Comparison of ENCODE assay signal across 1 cellular context in the genomic region with DNA sequence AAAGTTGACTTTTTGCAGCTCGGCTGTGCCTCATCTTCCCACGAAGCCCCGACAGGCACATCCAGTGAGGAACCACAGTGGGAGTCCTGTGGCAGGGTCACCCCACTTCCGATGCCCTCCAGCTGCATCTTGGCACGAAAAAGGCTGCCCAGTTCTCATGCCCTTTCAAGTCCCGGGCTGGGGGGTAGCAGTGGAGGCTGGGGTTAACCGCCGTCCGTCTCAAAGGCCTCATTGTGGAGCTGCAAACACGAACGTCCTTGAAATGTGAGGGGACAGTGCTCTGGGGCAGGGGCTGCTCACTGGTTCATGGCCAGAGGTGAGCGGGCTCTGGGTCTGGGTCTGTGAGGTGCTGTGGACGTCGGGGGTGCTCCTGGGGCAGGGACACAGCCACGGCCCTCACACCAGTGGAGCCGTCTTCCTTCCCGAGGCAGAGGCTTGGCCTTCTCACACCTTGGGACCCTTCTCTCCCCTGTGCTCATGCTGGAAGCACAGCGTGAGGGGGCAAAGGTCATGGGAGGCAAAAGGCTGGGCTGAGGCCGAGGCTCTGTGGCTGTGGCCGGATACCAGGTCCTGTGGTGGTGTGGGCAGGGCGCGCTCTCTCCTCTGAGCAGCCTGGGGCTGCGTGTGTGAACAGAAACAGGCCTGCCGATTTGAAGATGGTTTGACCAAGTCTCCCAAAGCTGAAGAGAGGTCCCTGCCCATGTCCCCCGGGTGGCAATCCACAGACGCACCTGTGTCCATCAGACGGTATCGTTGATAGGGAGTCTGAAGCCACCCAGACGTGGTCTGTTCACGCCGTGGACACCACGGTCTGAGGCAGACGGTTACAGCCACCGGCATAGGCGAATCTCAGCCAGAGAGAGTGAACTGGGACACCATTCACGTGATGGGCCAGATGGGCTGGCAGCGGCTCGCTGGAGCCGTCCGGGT.
A peak's percentile ranks its signal among the peaks of the same experiment; 100 is the strongest.
TF ChIP-seq lines count a peak whose summit lies in the region.

No MANE protein-coding gene starts in this region.

TF ChIP-seq in HepG2, 621 proteins besides CTCF, POLR2A, EP300 and RAD21 (continued from another document and continues in another):
- TF ChIP-seq, protein P1, sequence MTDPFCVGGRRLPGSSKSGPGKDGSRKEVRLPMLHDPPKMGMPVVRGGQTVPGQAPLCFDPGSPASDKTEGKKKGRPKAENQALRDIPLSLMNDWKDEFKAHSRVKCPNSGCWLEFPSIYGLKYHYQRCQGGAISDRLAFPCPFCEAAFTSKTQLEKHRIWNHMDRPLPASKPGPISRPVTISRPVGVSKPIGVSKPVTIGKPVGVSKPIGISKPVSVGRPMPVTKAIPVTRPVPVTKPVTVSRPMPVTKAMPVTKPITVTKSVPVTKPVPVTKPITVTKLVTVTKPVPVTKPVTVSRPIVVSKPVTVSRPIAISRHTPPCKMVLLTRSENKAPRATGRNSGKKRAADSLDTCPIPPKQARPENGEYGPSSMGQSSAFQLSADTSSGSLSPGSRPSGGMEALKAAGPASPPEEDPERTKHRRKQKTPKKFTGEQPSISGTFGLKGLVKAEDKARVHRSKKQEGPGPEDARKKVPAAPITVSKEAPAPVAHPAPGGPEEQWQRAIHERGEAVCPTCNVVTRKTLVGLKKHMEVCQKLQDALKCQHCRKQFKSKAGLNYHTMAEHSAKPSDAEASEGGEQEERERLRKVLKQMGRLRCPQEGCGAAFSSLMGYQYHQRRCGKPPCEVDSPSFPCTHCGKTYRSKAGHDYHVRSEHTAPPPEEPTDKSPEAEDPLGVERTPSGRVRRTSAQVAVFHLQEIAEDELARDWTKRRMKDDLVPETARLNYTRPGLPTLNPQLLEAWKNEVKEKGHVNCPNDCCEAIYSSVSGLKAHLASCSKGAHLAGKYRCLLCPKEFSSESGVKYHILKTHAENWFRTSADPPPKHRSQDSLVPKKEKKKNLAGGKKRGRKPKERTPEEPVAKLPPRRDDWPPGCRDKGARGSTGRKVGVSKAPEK (CRISPR knock-in tag; IDR thresholded peaks at IDR 0.05; ENCODE audit: borderline replicate concordance) = no peak
- TF ChIP-seq NAIF1 (CRISPR knock-in tag; IDR thresholded peaks at IDR 0.05; ENCODE audit: borderline replicate concordance) (no peak), PAF1 (CRISPR knock-in tag; IDR thresholded peaks at IDR 0.05) (peak; percentile 69; the same call in 1 of the 2 replicates), ZNF747 (CRISPR knock-in tag; IDR thresholded peaks at IDR 0.05; ENCODE audit: borderline replicate concordance) (peak; percentile 86; the same call in 1 of the 2 replicates), RFX3 (CRISPR knock-in tag; IDR thresholded peaks at IDR 0.05) (no peak), ZBTB3 (CRISPR knock-in tag; IDR thresholded peaks at IDR 0.05; ENCODE audit: borderline replicate concordance, low read depth) (peak; percentile 82; the same call in 1 of the 2 replicates), STAG1 (CRISPR knock-in tag; IDR thresholded peaks at IDR 0.05) (0 out of 2 replicates have a peak, but pooled peaks have one; percentile 26), SRY (CRISPR knock-in tag; IDR thresholded peaks at IDR 0.05) (peak; percentile 69), ZSCAN31 (CRISPR knock-in tag; IDR thresholded peaks at IDR 0.05; ENCODE audit: low read depth) (peak; percentile 79), ZNF253 (CRISPR knock-in tag; IDR thresholded peaks at IDR 0.05; ENCODE audit: borderline replicate concordance) (peak; percentile 95; the same call in 1 of the 2 replicates), ZNF350 (CRISPR knock-in tag; IDR thresholded peaks at IDR 0.05; ENCODE audit: borderline replicate concordance, low read depth) (peak; percentile 86), ATM (IDR thresholded peaks at IDR 0.05; ENCODE audit: borderline replicate concordance) (no peak), JUN (CRISPR knock-in tag; IDR thresholded peaks at IDR 0.05) (peak; percentile 89), ZNF564 (CRISPR knock-in tag; IDR thresholded peaks at IDR 0.05) (peak; percentile 75), ZNF225 (CRISPR knock-in tag; IDR thresholded peaks at IDR 0.05) (no peak; the same call in none of the 2 replicates), ZNF775 (CRISPR knock-in tag; IDR thresholded peaks at IDR 0.05; ENCODE audit: borderline replicate concordance) (0 out of 2 replicates have a peak, but pooled peaks have one; percentile 13), CREB1 (IDR thresholded peaks at IDR 0.05) (no peak), CREB1 (CRISPR knock-in tag; IDR thresholded peaks at IDR 0.05) (no peak), ZFP36 (IDR thresholded peaks at IDR 0.05; ENCODE audit: borderline replicate concordance, low read depth, low read length, partially characterized antibody) (no peak), XBP1 (CRISPR knock-in tag; IDR thresholded peaks at IDR 0.05) (no peak), SMAD1 (CRISPR knock-in tag; IDR thresholded peaks at IDR 0.05; ENCODE audit: borderline replicate concordance, low read depth) (peak; percentile 98; the same call in 1 of the 2 replicates), ZEB1 (IDR thresholded peaks at IDR 0.05; ENCODE audit: insufficient replicate concordance, low read depth) (no peak), ZNF441 (CRISPR knock-in tag; IDR thresholded peaks at IDR 0.05; ENCODE audit: borderline replicate concordance) (peak; percentile 33; the same call in 1 of the 2 replicates), BCL6 (CRISPR knock-in tag; IDR thresholded peaks at IDR 0.05) (peak; percentile 65), FOXA1 (IDR thresholded peaks at IDR 0.05) (no peak), FOXA1 (CRISPR knock-in tag; IDR thresholded peaks at IDR 0.05) (peak; percentile 19; the same call in 1 of the 2 replicates), ZNF773 (CRISPR knock-in tag; IDR thresholded peaks at IDR 0.05; ENCODE audit: borderline replicate concordance) (peak; percentile 95), ARNT2 (CRISPR knock-in tag; IDR thresholded peaks at IDR 0.05; ENCODE audit: low read depth) (peak; percentile 92)
- TF ChIP-seq, protein P2, sequence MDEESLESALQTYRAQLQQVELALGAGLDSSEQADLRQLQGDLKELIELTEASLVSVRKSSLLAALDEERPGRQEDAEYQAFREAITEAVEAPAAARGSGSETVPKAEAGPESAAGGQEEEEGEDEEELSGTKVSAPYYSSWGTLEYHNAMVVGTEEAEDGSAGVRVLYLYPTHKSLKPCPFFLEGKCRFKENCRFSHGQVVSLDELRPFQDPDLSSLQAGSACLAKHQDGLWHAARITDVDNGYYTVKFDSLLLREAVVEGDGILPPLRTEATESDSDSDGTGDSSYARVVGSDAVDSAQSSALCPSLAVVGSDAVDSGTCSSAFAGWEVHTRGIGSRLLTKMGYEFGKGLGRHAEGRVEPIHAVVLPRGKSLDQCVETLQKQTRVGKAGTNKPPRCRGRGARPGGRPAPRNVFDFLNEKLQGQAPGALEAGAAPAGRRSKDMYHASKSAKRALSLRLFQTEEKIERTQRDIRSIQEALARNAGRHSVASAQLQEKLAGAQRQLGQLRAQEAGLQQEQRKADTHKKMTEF (CRISPR knock-in tag; IDR thresholded peaks at IDR 0.05) = peak; percentile 85; the same call in 1 of the 2 replicates
- TF ChIP-seq, protein P3, sequence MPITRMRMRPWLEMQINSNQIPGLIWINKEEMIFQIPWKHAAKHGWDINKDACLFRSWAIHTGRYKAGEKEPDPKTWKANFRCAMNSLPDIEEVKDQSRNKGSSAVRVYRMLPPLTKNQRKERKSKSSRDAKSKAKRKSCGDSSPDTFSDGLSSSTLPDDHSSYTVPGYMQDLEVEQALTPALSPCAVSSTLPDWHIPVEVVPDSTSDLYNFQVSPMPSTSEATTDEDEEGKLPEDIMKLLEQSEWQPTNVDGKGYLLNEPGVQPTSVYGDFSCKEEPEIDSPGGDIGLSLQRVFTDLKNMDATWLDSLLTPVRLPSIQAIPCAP (CRISPR knock-in tag; IDR thresholded peaks at IDR 0.05; ENCODE audit: low read depth) = no peak
- TF ChIP-seq, protein P4, sequence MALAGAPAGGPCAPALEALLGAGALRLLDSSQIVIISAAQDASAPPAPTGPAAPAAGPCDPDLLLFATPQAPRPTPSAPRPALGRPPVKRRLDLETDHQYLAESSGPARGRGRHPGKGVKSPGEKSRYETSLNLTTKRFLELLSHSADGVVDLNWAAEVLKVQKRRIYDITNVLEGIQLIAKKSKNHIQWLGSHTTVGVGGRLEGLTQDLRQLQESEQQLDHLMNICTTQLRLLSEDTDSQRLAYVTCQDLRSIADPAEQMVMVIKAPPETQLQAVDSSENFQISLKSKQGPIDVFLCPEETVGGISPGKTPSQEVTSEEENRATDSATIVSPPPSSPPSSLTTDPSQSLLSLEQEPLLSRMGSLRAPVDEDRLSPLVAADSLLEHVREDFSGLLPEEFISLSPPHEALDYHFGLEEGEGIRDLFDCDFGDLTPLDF (CRISPR knock-in tag; IDR thresholded peaks at IDR 0.05) = peak; percentile 51; the same call in 1 of the 2 replicates
- TF ChIP-seq, protein P5, sequence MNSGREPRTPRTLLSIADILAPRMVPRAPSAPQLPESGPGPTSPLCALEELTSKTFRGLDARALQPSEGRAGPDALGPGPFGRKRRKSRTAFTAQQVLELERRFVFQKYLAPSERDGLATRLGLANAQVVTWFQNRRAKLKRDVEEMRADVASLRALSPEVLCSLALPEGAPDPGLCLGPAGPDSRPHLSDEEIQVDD (CRISPR knock-in tag; IDR thresholded peaks at IDR 0.05; ENCODE audit: borderline replicate concordance) = peak; percentile 92; the same call in 1 of the 2 replicates
- TF ChIP-seq, protein P6, sequence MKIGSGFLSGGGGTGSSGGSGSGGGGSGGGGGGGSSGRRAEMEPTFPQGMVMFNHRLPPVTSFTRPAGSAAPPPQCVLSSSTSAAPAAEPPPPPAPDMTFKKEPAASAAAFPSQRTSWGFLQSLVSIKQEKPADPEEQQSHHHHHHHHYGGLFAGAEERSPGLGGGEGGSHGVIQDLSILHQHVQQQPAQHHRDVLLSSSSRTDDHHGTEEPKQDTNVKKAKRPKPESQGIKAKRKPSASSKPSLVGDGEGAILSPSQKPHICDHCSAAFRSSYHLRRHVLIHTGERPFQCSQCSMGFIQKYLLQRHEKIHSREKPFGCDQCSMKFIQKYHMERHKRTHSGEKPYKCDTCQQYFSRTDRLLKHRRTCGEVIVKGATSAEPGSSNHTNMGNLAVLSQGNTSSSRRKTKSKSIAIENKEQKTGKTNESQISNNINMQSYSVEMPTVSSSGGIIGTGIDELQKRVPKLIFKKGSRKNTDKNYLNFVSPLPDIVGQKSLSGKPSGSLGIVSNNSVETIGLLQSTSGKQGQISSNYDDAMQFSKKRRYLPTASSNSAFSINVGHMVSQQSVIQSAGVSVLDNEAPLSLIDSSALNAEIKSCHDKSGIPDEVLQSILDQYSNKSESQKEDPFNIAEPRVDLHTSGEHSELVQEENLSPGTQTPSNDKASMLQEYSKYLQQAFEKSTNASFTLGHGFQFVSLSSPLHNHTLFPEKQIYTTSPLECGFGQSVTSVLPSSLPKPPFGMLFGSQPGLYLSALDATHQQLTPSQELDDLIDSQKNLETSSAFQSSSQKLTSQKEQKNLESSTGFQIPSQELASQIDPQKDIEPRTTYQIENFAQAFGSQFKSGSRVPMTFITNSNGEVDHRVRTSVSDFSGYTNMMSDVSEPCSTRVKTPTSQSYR (CRISPR knock-in tag; IDR thresholded peaks at IDR 0.05; ENCODE audit: borderline replicate concordance) = no peak
- TF ChIP-seq, protein P7, sequence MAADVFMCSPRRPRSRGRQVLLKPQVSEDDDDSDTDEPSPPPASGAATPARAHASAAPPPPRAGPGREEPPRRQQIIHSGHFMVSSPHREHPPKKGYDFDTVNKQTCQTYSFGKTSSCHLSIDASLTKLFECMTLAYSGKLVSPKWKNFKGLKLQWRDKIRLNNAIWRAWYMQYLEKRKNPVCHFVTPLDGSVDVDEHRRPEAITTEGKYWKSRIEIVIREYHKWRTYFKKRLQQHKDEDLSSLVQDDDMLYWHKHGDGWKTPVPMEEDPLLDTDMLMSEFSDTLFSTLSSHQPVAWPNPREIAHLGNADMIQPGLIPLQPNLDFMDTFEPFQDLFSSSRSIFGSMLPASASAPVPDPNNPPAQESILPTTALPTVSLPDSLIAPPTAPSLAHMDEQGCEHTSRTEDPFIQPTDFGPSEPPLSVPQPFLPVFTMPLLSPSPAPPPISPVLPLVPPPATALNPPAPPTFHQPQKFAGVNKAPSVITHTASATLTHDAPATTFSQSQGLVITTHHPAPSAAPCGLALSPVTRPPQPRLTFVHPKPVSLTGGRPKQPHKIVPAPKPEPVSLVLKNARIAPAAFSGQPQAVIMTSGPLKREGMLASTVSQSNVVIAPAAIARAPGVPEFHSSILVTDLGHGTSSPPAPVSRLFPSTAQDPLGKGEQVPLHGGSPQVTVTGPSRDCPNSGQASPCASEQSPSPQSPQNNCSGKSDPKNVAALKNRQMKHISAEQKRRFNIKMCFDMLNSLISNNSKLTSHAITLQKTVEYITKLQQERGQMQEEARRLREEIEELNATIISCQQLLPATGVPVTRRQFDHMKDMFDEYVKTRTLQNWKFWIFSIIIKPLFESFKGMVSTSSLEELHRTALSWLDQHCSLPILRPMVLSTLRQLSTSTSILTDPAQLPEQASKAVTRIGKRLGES (CRISPR knock-in tag; IDR thresholded peaks at IDR 0.05; ENCODE audit: borderline replicate concordance) = no peak
- TF ChIP-seq, protein P8, sequence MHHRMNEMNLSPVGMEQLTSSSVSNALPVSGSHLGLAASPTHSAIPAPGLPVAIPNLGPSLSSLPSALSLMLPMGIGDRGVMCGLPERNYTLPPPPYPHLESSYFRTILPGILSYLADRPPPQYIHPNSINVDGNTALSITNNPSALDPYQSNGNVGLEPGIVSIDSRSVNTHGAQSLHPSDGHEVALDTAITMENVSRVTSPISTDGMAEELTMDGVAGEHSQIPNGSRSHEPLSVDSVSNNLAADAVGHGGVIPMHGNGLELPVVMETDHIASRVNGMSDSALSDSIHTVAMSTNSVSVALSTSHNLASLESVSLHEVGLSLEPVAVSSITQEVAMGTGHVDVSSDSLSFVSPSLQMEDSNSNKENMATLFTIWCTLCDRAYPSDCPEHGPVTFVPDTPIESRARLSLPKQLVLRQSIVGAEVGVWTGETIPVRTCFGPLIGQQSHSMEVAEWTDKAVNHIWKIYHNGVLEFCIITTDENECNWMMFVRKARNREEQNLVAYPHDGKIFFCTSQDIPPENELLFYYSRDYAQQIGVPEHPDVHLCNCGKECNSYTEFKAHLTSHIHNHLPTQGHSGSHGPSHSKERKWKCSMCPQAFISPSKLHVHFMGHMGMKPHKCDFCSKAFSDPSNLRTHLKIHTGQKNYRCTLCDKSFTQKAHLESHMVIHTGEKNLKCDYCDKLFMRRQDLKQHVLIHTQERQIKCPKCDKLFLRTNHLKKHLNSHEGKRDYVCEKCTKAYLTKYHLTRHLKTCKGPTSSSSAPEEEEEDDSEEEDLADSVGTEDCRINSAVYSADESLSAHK (CRISPR knock-in tag; IDR thresholded peaks at IDR 0.05; ENCODE audit: borderline replicate concordance) = no peak
- TF ChIP-seq, protein P9, sequence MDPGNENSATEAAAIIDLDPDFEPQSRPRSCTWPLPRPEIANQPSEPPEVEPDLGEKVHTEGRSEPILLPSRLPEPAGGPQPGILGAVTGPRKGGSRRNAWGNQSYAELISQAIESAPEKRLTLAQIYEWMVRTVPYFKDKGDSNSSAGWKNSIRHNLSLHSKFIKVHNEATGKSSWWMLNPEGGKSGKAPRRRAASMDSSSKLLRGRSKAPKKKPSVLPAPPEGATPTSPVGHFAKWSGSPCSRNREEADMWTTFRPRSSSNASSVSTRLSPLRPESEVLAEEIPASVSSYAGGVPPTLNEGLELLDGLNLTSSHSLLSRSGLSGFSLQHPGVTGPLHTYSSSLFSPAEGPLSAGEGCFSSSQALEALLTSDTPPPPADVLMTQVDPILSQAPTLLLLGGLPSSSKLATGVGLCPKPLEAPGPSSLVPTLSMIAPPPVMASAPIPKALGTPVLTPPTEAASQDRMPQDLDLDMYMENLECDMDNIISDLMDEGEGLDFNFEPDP (CRISPR knock-in tag; conservative IDR thresholded peaks at IDR 0.05) = no peak
